1 cellular context compared by ENCODE assay signal in the genomic region with DNA sequence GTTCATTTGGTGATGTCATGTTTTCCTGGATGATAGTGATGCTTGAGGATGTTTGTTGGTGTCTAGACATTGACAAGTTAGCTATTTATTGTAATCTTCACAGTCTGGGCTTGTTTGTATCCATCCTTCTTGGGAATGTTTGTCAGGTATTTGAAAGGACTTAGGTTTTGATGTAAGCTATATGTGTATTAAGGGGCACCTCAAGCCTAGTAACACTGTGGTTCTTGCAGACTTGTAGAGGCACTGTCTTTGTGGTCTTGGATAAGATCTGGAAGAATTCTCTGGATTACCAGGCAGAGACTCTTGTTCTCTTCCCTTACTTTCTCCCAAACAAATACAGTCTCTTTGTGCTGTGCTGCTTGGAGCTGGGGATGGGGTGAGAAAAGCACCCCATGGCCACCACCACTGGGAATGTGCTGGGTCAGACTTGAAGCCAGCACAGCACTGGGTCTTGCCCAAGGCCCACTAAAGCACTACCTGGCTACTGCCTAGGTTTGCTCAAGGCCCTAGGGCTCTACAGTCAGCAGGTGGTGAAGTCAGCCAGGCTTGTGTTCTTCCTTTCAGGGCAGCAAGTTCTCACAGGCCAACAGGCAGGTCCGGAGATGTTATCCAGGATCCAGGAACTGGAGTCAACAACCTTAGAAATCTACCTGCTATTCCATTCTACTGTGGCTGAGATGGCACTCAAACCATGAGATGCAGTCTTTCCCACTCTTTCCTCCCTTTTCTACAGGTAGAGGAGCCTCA.
TF ChIP-seq lines count a peak whose summit lies in the region.

No MANE protein-coding gene starts in this region.

TF ChIP-seq in HepG2, 621 proteins besides CTCF, POLR2A, EP300 and RAD21:
- TF ChIP-seq, protein P1, sequence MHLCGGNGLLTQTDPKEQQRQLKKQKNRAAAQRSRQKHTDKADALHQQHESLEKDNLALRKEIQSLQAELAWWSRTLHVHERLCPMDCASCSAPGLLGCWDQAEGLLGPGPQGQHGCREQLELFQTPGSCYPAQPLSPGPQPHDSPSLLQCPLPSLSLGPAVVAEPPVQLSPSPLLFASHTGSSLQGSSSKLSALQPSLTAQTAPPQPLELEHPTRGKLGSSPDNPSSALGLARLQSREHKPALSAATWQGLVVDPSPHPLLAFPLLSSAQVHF (CRISPR knock-in tag; IDR thresholded peaks at IDR 0.05) = no peak
- no peak for TF ChIP-seq NFATC3 (CRISPR knock-in tag; IDR thresholded peaks at IDR 0.05)
- TF ChIP-seq ATF7 (IDR thresholded peaks at IDR 0.05) = 0 out of 2 replicates have a peak, but pooled peaks have one; percentile 48
- TF ChIP-seq ATF7 (CRISPR knock-in tag; IDR thresholded peaks at IDR 0.05) = no peak
- TF ChIP-seq ZSCAN30 (CRISPR knock-in tag; IDR thresholded peaks at IDR 0.05) = no peak
- no peak for TF ChIP-seq ETV5 (CRISPR knock-in tag; IDR thresholded peaks at IDR 0.05; ENCODE audit: borderline replicate concordance)
- no peak for TF ChIP-seq MBD4 (IDR thresholded peaks at IDR 0.05; ENCODE audit: borderline replicate concordance, low read length)
- no peak for TF ChIP-seq ATF1 (CRISPR knock-in tag; IDR thresholded peaks at IDR 0.05)
- TF ChIP-seq ZNF878 (CRISPR knock-in tag; IDR thresholded peaks at IDR 0.05) = no peak
- no peak for TF ChIP-seq ZSCAN20 (CRISPR knock-in tag; IDR thresholded peaks at IDR 0.05; ENCODE audit: borderline replicate concordance)
- no peak for TF ChIP-seq ZMYM3 (CRISPR knock-in tag; IDR thresholded peaks at IDR 0.05)
- peak; percentile 24; the same call in 1 of the 2 replicates for TF ChIP-seq CREB1 (IDR thresholded peaks at IDR 0.05)
- TF ChIP-seq CREB1 (CRISPR knock-in tag; IDR thresholded peaks at IDR 0.05) = no peak
- TF ChIP-seq RARG (CRISPR knock-in tag; IDR thresholded peaks at IDR 0.05; ENCODE audit: low read depth) = no peak
TF ChIP-seq in HepG2: peak in this region for 2.
